ENCODE assay signal across 8 cellular contexts in the genomic region with DNA sequence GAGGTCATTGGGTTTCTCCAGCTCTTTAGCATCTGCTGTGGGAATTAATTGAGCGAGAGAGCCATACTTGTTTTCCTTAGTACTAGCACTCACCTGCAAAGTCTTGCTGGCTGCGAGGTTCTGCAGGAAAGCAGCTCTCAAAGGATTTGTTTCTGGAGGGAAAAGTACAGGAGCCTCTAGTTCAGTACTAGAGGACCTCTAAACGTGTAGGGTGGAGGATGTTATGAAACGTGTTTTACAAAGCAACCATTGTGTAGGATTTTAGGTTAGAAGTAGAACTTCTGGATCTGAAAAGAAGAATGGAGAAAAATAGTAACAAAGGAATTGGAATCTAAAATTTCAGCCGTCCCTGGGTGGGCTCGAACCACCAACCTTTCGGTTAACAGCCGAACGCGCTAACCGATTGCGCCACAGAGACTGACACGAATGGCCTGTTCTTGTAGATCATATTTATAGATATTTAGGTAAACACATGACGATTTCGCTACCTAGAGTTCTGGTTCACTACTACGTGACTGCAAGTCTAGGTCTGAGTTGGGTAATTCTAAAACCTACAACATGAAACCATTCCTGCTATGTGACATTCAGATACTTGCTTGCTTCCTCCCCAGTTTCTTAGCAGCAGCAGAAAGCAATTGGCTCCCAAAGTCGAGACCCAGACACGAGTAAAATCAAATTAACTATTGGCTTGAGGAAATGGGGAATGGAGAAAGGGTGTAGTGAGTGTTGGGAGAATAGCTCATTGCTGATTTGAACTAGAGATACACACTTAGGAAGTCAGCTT.
DNase-seq lines count a peak whose midpoint lies in the region; ATAC-seq, FAIRE-seq and TF ChIP-seq lines count a peak whose summit lies in the region.

No MANE protein-coding gene starts in this region.

- H3K4me1 ChIP-seq in HepG2 (ENCODE audit: insufficient read depth, low read length) (peaks cover 23% of the 10 kb centered on the region), right lobe of liver (no peaks in the 10 kb centered on the region)

- no TSS peak for BruUV-seq in HepG2 (replicated peaks; lab: Mats Ljungman, UMichigan)

- no peak for TF ChIP-seq POLR2A in HepG2 (IDR thresholded peaks at IDR 0.05; ENCODE audit: insufficient read depth in 1 of 2, low read depth in 2 of 2, low read length in 2 of 2)
- TF ChIP-seq POLR2A in right lobe of liver (IDR thresholded peaks at IDR 0.05), result no peak

- H3K4me3 ChIP-seq in HepG2 (replicated peaks in 1 of 3; ENCODE audit: insufficient read depth in 1 of 3, low read depth in 2 of 3, low read length in 3 of 3) (peak overlapping the region; percentile 33 to 60 (median 43)), right lobe of liver (no peak overlapping the region)

- CTCF ChIA-PET in HepG2 (lab: Yijun Ruan, JAX; ENCODE audit: low intra/inter-chr PET ratio, low total read pairs), result no interaction called here

- H3K9me3 ChIP-seq in HepG2 (ENCODE audit: low read length) (no peaks in the 10 kb centered on the region), right lobe of liver (no peaks in the 10 kb centered on the region)

- H3K79me2 ChIP-seq in HepG2 (ENCODE audit: insufficient read depth, low read length), result no peaks in the 10 kb centered on the region

- FAIRE-seq in HepG2 (lab: Jason Lieb, UNC), result peak; percentile 63

- 6% methylated on average over 18 of the region's 18 CpGs for WGBS in HepG2 (ENCODE audit: low lambda C conversion rate)
- 26% methylated on average over 18 of the region's 18 CpGs for WGBS in right lobe of liver (ENCODE audit: insufficient coverage, low coverage, low lambda C conversion rate, missing lambda C conversion rate)

- POLR2A ChIA-PET in HepG2 (lab: Yijun Ruan, JAX), result interaction anchor here (0.8 kb wide), 1 partner anchor 12 kb away, joined by 3 read pairs; no protein-coding TSS in a partner anchor

- peak overlapping the region; percentile 11 for H2AFZ ChIP-seq in HepG2 (ENCODE audit: low read length)

- H3K27me3 ChIP-seq in HepG2 (ENCODE audit: control insufficient read depth in 1 of 2, insufficient read depth in 2 of 2, low read length in 2 of 2), result no peaks in the 10 kb centered on the region; a peak in 1 of 5 replicates
- no peaks in the 10 kb centered on the region for H3K27me3 ChIP-seq in right lobe of liver

- no peaks in the 10 kb centered on the region for H4K20me1 ChIP-seq in HepG2 (ENCODE audit: insufficient read depth, low read length)

- DNase-seq in HepG2 (ENCODE audit: low spot score) (peak; percentile 35), right lobe of liver (no peak), iPS-NIHi7 (ENCODE audit: extremely low spot score) (peak; percentile 40), OCI-M1 (lab: John Stamatoyannopoulos, UW) (no peak), GOT3 (lab: John Stamatoyannopoulos, UW) (no peak)
- DNase-seq in activated CD8-positive, alpha-beta memory T cell treated with anti-CD3 and anti-CD28 coated beads, Interleukin-2, amount 50 U/mL, for 48 hours, result peak; percentile 89

- TF ChIP-seq EP300 in HepG2 (IDR thresholded peaks at IDR 0.05; ENCODE audit: low read depth in 2 of 2, low read length in 2 of 2) (peak in 1 of 2 experiments; percentile 27; a peak in 1 of 4 replicates), HepG2 (CRISPR knock-in tag; IDR thresholded peaks at IDR 0.05; ENCODE audit: borderline replicate concordance) (no peak)

- peak overlapping the region; percentile 28; the same call in 1 of the 2 replicates for H3K9ac ChIP-seq in HepG2 (ENCODE audit: insufficient read depth, low read depth, low read length)

- H3K36me3 ChIP-seq in HepG2 (replicated peaks in 1 of 2; ENCODE audit: control insufficient read depth in 1 of 2, insufficient read depth in 2 of 2, low read length in 2 of 2) (no peaks in the 10 kb centered on the region), right lobe of liver (no peaks in the 10 kb centered on the region)

- H3K4me2 ChIP-seq in HepG2 (ENCODE audit: low read depth, low read length), result peak overlapping the region; percentile 82

- TF ChIP-seq RAD21 in HepG2 (CRISPR knock-in tag; IDR thresholded peaks at IDR 0.05), result no peak

- in situ Hi-C loops in HepG2 (cut with HindIII; ENCODE audit: extremely low pct_ligation_motif_present, low pct_unique_long_range_greater_than_20kb), result no loop called here

- TF ChIP-seq CTCF in HepG2 (CRISPR knock-in tag; IDR thresholded peaks at IDR 0.05), result no peak
- TF ChIP-seq CTCF in right lobe of liver (IDR thresholded peaks at IDR 0.05), result no peak

- intact Hi-C loops in HepG2 (cut with micrococcal nuclease; ENCODE audit: unreplicated experiment), result no loop called here
- intact Hi-C loops in right lobe of liver (cut with DNase I), result no loop called here

- ATAC-seq in HepG2 (peak; percentile 66), right lobe of liver (no peak), HG03196 (IDR thresholded peaks at IDR 0.05; ENCODE audit: unreplicated experiment) (no peak), GM19455 (IDR thresholded peaks at IDR 0.05; ENCODE audit: unreplicated experiment) (no peak)

- H3K27ac ChIP-seq in HepG2 (ENCODE audit: extremely low read length, insufficient read depth, low read length), result no peak overlapping the region
- no peak overlapping the region for H3K27ac ChIP-seq in right lobe of liver

TF ChIP-seq in HepG2, 621 proteins besides CTCF, POLR2A, EP300 and RAD21 (continues in another document):
- TF ChIP-seq, protein P1, sequence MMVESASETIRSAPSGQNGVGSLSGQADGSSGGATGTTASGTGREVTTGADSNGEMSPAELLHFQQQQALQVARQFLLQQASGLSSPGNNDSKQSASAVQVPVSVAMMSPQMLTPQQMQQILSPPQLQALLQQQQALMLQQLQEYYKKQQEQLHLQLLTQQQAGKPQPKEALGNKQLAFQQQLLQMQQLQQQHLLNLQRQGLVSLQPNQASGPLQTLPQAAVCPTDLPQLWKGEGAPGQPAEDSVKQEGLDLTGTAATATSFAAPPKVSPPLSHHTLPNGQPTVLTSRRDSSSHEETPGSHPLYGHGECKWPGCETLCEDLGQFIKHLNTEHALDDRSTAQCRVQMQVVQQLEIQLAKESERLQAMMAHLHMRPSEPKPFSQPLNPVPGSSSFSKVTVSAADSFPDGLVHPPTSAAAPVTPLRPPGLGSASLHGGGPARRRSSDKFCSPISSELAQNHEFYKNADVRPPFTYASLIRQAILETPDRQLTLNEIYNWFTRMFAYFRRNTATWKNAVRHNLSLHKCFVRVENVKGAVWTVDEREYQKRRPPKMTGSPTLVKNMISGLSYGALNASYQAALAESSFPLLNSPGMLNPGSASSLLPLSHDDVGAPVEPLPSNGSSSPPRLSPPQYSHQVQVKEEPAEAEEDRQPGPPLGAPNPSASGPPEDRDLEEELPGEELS (CRISPR knock-in tag; IDR thresholded peaks at IDR 0.05), result peak; percentile 50; the same call in 1 of the 2 replicates
- peak; percentile 95 for TF ChIP-seq MAF1 (CRISPR knock-in tag; IDR thresholded peaks at IDR 0.05; ENCODE audit: borderline replicate concordance)
- TF ChIP-seq, protein P2, sequence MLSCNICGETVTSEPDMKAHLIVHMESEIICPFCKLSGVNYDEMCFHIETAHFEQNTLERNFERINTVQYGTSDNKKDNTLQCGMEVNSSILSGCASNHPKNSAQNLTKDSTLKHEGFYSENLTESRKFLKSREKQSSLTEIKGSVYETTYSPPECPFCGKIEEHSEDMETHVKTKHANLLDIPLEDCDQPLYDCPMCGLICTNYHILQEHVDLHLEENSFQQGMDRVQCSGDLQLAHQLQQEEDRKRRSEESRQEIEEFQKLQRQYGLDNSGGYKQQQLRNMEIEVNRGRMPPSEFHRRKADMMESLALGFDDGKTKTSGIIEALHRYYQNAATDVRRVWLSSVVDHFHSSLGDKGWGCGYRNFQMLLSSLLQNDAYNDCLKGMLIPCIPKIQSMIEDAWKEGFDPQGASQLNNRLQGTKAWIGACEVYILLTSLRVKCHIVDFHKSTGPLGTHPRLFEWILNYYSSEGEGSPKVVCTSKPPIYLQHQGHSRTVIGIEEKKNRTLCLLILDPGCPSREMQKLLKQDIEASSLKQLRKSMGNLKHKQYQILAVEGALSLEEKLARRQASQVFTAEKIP (CRISPR knock-in tag; IDR thresholded peaks at IDR 0.05; ENCODE audit: borderline replicate concordance), result no peak
- TF ChIP-seq CREM (IDR thresholded peaks at IDR 0.05), result peak; percentile 45; the same call in 1 of the 2 replicates
- no peak for TF ChIP-seq CREM (CRISPR knock-in tag; IDR thresholded peaks at IDR 0.05)
- peak; percentile 79 for TF ChIP-seq RBM22 (optimal IDR thresholded peaks at IDR 0.05; ENCODE audit: low read length)
- TF ChIP-seq ZBTB1 (CRISPR knock-in tag; IDR thresholded peaks at IDR 0.05; ENCODE audit: borderline replicate concordance), result no peak
- no peak for TF ChIP-seq SRSF9 (IDR thresholded peaks at IDR 0.05; ENCODE audit: borderline replicate concordance, insufficient read depth, low read depth, low read length, poor library complexity, severe bottlenecking)
- TF ChIP-seq, protein P3, sequence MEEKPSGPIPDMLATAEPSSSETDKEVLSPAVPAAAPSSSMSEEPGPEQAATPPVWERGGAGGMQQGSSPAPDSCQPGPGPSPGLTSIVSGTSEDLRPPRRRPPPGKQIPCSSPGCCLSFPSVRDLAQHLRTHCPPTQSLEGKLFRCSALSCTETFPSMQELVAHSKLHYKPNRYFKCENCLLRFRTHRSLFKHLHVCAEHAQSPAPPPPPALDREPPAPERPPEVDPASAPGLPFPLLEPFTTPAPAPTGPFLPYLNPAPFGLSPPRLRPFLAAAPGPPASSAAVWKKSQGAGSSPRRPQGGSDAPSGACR (CRISPR knock-in tag; IDR thresholded peaks at IDR 0.05), result peak; percentile 47; the same call in 1 of the 2 replicates
- no peak for TF ChIP-seq HDAC6 (IDR thresholded peaks at IDR 0.05; ENCODE audit: low read depth, low read length)
- TF ChIP-seq ZKSCAN1 (IDR thresholded peaks at IDR 0.05; ENCODE audit: low read length), result peak; percentile 28; the same call in 1 of the 2 replicates
- TF ChIP-seq PTBP1 (IDR thresholded peaks at IDR 0.05; ENCODE audit: low read depth, low read length, poor library complexity, severe bottlenecking), result no peak
- TF ChIP-seq, protein P4, sequence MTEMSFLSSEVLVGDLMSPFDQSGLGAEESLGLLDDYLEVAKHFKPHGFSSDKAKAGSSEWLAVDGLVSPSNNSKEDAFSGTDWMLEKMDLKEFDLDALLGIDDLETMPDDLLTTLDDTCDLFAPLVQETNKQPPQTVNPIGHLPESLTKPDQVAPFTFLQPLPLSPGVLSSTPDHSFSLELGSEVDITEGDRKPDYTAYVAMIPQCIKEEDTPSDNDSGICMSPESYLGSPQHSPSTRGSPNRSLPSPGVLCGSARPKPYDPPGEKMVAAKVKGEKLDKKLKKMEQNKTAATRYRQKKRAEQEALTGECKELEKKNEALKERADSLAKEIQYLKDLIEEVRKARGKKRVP (CRISPR knock-in tag; IDR thresholded peaks at IDR 0.05), result peak in 1 of 2 experiments; percentile 69; a peak in 2 of 4 replicates
- 0 out of 2 replicates have a peak, but pooled peaks have one; percentile 31 for TF ChIP-seq ZNF558 (CRISPR knock-in tag; IDR thresholded peaks at IDR 0.05; ENCODE audit: borderline replicate concordance)
- peak; percentile 23; the same call in 1 of the 2 replicates for TF ChIP-seq ZFX (CRISPR knock-in tag; IDR thresholded peaks at IDR 0.05; ENCODE audit: low read depth)
- no peak for TF ChIP-seq NR2C2 (CRISPR knock-in tag; IDR thresholded peaks at IDR 0.05; ENCODE audit: borderline replicate concordance)

Comparison
In these comparisons a context has a peak if more than half of its experiments do, and no peak if none do; other contexts are left out.
1. DNase-seq: peak in HepG2 (single experiment), activated CD8-positive, alpha-beta memory T cell treated with anti-CD3 and anti-CD28 coated beads, Interleukin-2, amount 50 U/mL, for 48 hours (single experiment) and iPS-NIHi7 (single experiment); none in right lobe of liver (0 of 3), OCI-M1 (single experiment) and GOT3 (single experiment).
2. H3K4me3 ChIP-seq: peak in HepG2 (3 of 3); none in right lobe of liver (0 of 3).